1 cellular context compared by ENCODE assay signal in the genomic region with DNA sequence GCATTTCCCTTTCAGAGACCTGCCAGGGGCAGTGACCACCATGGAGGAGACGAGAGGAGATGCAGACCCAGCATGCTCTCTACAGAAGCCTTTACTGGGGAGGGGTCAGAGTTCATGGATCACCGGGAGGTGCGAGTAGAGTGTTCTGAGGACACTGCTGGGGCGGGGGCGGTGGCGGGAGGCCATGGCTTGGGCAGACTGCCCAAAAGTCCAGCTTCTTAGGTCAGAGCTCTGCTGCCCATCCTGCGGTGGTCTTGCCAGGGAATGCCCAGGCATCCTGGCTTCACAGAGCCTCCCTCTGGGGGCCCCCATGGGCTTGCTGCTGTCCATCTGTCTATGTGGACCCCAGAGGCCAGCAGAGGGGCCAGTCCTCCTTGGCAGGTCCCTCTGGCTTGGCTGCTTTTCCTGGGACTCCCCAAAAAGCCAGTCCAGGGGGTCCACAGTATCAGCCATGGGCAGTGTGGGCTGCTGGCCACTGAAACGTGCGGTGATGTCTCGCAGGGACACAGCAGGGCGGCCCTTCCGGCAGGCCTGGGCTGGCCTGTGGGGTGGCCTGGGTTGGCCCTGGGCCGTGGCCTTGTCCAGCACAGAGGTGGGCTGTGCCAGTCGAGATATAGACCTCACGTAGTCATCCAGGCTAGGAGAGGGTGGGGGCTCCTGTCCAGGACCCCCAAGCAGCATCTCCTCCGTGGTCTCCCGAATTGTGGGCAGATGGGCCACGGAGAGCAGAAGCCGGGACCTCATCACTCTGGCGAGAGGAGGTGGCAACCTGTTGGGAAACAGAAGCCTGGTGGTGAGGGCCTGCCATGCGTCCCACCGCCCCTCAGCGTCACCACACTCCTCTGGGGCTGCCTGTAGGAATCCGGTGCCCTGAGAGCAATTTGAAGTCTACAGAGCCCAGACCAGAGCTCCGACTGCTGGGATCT.
TF ChIP-seq lines count a peak whose summit lies in the region.

No MANE protein-coding gene starts in this region.

TF ChIP-seq in liver, 16 proteins besides CTCF, POLR2A, EP300 and RAD21 (continued from another document):
- TF ChIP-seq, protein P1, sequence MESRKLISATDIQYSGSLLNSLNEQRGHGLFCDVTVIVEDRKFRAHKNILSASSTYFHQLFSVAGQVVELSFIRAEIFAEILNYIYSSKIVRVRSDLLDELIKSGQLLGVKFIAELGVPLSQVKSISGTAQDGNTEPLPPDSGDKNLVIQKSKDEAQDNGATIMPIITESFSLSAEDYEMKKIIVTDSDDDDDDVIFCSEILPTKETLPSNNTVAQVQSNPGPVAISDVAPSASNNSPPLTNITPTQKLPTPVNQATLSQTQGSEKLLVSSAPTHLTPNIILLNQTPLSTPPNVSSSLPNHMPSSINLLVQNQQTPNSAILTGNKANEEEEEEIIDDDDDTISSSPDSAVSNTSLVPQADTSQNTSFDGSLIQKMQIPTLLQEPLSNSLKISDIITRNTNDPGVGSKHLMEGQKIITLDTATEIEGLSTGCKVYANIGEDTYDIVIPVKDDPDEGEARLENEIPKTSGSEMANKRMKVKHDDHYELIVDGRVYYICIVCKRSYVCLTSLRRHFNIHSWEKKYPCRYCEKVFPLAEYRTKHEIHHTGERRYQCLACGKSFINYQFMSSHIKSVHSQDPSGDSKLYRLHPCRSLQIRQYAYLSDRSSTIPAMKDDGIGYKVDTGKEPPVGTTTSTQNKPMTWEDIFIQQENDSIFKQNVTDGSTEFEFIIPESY (IDR thresholded peaks at IDR 0.05), result no peak
- TF ChIP-seq SP1 (IDR thresholded peaks at IDR 0.05) (peak; percentile 11), EGR1 (IDR thresholded peaks at IDR 0.05; ENCODE audit: low read depth in 2 of 2) (peak in 1 of 2 donors; percentile 72)
- TF ChIP-seq, protein P2, sequence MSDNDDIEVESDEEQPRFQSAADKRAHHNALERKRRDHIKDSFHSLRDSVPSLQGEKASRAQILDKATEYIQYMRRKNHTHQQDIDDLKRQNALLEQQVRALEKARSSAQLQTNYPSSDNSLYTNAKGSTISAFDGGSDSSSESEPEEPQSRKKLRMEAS (IDR thresholded peaks at IDR 0.05), result no peak
